ENCODE assay signal across 1 cellular context in the genomic region with DNA sequence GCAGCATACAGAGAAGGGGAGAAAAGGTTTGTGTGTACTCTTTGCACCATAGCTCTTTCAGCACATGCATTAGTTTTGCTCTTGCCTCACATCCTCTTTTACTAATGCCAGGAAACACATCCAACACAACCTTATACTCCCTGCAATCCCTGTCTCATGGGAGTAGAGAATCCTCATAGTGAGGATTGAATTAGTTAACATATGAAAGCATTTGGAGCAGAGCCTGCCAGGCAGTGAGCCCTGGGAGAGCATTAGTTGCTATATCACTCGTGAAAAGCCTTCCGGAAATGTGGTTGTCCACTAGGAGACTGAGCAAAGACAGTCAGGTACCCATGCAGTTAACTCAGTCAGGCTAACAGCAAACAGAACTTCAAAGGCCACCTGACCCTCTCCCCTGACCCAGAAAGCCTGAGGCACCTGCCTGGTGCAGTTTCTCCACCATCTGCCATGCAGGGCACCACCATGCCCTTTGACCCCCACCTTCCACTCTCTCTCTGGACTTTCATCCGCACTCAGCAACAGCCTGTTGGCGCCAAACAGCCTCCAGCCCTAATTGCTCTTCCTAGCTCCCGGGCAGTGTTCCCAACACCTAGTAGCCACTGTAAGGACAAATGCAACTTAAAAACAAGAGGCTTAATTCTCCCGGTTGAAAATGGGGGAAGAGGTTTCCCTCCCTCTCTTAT.
TF ChIP-seq lines count a peak whose summit lies in the region.

No MANE protein-coding gene starts in this region.

TF ChIP-seq in HepG2, 621 proteins besides CTCF, POLR2A, EP300 and RAD21 (continued from another document):
- TF ChIP-seq SIX1 (CRISPR knock-in tag; IDR thresholded peaks at IDR 0.05; ENCODE audit: borderline replicate concordance), result peak; percentile 73
- TF ChIP-seq NBN (conservative IDR thresholded peaks at IDR 0.05), result no peak
- no peak for TF ChIP-seq SP4 (CRISPR knock-in tag; IDR thresholded peaks at IDR 0.05)
